Comparison of ENCODE assay signal across 15 cellular contexts in genomic region chr9:99262949-99263418, GRCh38. TPM values are rescaled to one million over a fixed set of nuclear protein-coding genes. Genes with fewer than 3 reads are reported as not detected.
DNase-seq lines count a peak whose midpoint lies in the region; ATAC-seq and TF ChIP-seq lines count a peak whose summit lies in the region.
"Had no signal": no experiment of that assay in that cellular context is flagged by ENCODE, and none has a peak within 500 bp of the region (broad histone marks: within the 10 kb centered on the region; RNA-seq: fewer than 3 reads in every experiment).

No MANE protein-coding gene starts in this region.

- no peaks in the 10 kb centered on the region for H3K27me3 ChIP-seq in suprapubic skin
- H3K27me3 ChIP-seq: body of pancreas, vagina had no signal

- DNase-seq in GM10248 (ENCODE audit: extremely low spot score): peak; percentile 41
- no peak for DNase-seq in NCI-H1930 (lab: John Stamatoyannopoulos, UW)
- no peak for DNase-seq in central memory CD4-positive, alpha-beta T cell
- DNase-seq in suprapubic skin (ENCODE audit: low spot score in 2 of 2): no peak
- DNase-seq: activated CD4-positive, alpha-beta T cell treated with anti-CD3 and anti-CD28 coated beads, Interleukin-2, amount 50 U/mL, for 1 hour; body of pancreas; NCI-H1105; NCI-H446; T-helper 17 cell had no signal

- TF ChIP-seq POLR2A in suprapubic skin (IDR thresholded peaks at IDR 0.05): no peak

- peaks cover 20% of the 10 kb centered on the region for H3K4me1 ChIP-seq in suprapubic skin
- H3K4me1 ChIP-seq: vagina had no signal

- ATAC-seq in GM19025 (IDR thresholded peaks at IDR 0.05; ENCODE audit: low read depth, unreplicated experiment) (peak; percentile 51), GM21825 (IDR thresholded peaks at IDR 0.05; ENCODE audit: unreplicated experiment) (peak; percentile 41), HG03432 (IDR thresholded peaks at IDR 0.05; ENCODE audit: unreplicated experiment) (peak; percentile 68), GM18519 (IDR thresholded peaks at IDR 0.05; ENCODE audit: low FRiP score, unreplicated experiment) (no peak)
- ATAC-seq: body of pancreas; stimulated activated effector memory CD8-positive, alpha-beta T cell treated with anti-CD3 and anti-CD28 coated beads, Interleukin-12 subunit alpha, Interleukin-12 subunit beta, amount 100 ng/mL, for 72 hours; T-helper 17 cell had no signal

- TF ChIP-seq EP300 in suprapubic skin (IDR thresholded peaks at IDR 0.05): no peak

- H3K9me3 ChIP-seq in suprapubic skin: no peaks in the 10 kb centered on the region
- H3K9me3 ChIP-seq: body of pancreas, vagina had no signal

- WGBS in suprapubic skin: 92% methylated on average over 7 of the region's 7 CpGs

- H3K27ac ChIP-seq in suprapubic skin: no peak overlapping the region
- H3K27ac ChIP-seq: body of pancreas, vagina had no signal

- H3K36me3 ChIP-seq in suprapubic skin: no peaks in the 10 kb centered on the region
- H3K36me3 ChIP-seq: vagina had no signal

- POLR2A ChIA-PET in GM10248 (lab: Yijun Ruan, JAX): interaction anchor here (0.8 to 1.1 kb wide), 2 partner anchors 31 to 559 kb away, joined by 4 read pairs; partner anchors contain the start of gene NR4A3

- CTCF ChIA-PET in GM10248 (lab: Yijun Ruan, JAX): interaction anchor here (1.6 to 2.2 kb wide), 4 partner anchors 23 to 78 kb away, joined by 3 to 10 read pairs (median 6); no protein-coding TSS in a partner anchor

- H3K4me3 ChIP-seq in suprapubic skin: no peak overlapping the region
- H3K4me3 ChIP-seq: body of pancreas, vagina had no signal

- TF ChIP-seq CTCF in GM10248 (IDR thresholded peaks at IDR 0.05; ENCODE audit: control extremely low read depth, extremely low read depth, low read depth, missing control alignments) (no peak), suprapubic skin (IDR thresholded peaks at IDR 0.05) (no peak)

RNA-seq across cellular contexts. Expression of gene SEC61B, which starts 40.9 kb away (rescaled TPM):
- 100 to 1,000 TPM in 1 of 4 donors, 10 to 100 TPM in 3; 66.5 to 134 (median 84.9) TPM for total RNA-seq in suprapubic skin

RNA-seq across cellular contexts. Expression of gene ALG2, which starts 41.2 kb away (rescaled TPM):
- 10 to 100 TPM; 26.4 to 33.0 (median 31.5) TPM for total RNA-seq in suprapubic skin
